In genomic region chr5:65474129-65474711, GRCh38 we compare ENCODE assay signal across 17 cellular contexts.
"Had no signal": no experiment of that assay in that cellular context is flagged by ENCODE, and none has a peak within 500 bp of the region (broad histone marks: within the 10 kb centered on the region; RNA-seq: fewer than 3 reads in every experiment).

No MANE protein-coding gene starts in this region.

- H3K4me1 ChIP-seq: vagina had no signal

- H3K27ac ChIP-seq: ascending aorta, skin epidermis, transverse colon, vagina had no signal

- H3K27me3 ChIP-seq: ascending aorta, transverse colon, vagina had no signal

- H3K27ac Mint-ChIP-seq: activated naive CD4-positive, alpha-beta T cell treated with anti-CD3 and anti-CD28 coated beads for 36 hours; activated naive CD8-positive, alpha-beta T cell treated with anti-CD3 and anti-CD28 coated beads, Interleukin-2, amount 50 U/mL, for 24 hours; activated T-helper 2 cell treated with anti-CD3 and anti-CD28 coated beads, Interferon-gamma antibody, Interleukin-2, Interleukin-4, amounts not matched to agents 10 μg/mL and 5 μg/mL and 100 μg/mL, durations not matched to agents 14 hours and 24 hours and 36 hours; memory B cell; natural killer cell had no signal

- H3K36me3 Mint-ChIP-seq: natural killer cell had no signal

- H3K4me3 ChIP-seq: ascending aorta, skin epidermis, transverse colon, vagina had no signal

- DNase-seq: activated CD4-positive, alpha-beta T cell treated with anti-CD3 and anti-CD28 coated beads, Interleukin-2, amount 50 U/mL, for 1 hour; activated CD4-positive, CD25-positive, alpha-beta regulatory T cell; activated naive CD4-positive, alpha-beta T cell treated with anti-CD3 and anti-CD28 coated beads for 36 hours; activated naive CD8-positive, alpha-beta T cell treated with anti-CD3 and anti-CD28 coated beads, Interleukin-2, amount 50 U/mL, for 24 hours; natural killer cell; posterior cingulate gyrus; stimulated activated CD4-positive, alpha-beta T cell treated with anti-CD3 and anti-CD28 coated beads, Interleukin-4, amount 100 ng/mL, for 24 hours; stimulated activated naive CD4-positive, alpha-beta T cell treated with Interleukin-2 at 50 U/mL for 16 hours; transverse colon had no signal

- ATAC-seq: activated naive CD8-positive, alpha-beta T cell treated with anti-CD3 and anti-CD28 coated beads, Interleukin-2, amount 50 U/mL, for 24 hours; esophagus mucosa; natural killer cell had no signal

- H3K9me3 Mint-ChIP-seq: activated naive CD4-positive, alpha-beta T cell treated with anti-CD3 and anti-CD28 coated beads for 36 hours; activated naive CD8-positive, alpha-beta T cell treated with anti-CD3 and anti-CD28 coated beads, Interleukin-2, amount 50 U/mL, for 24 hours; activated T-helper 2 cell treated with anti-CD3 and anti-CD28 coated beads, Interferon-gamma antibody, Interleukin-2, Interleukin-4, amounts not matched to agents 10 μg/mL and 5 μg/mL and 100 μg/mL, durations not matched to agents 14 hours and 24 hours and 36 hours; memory B cell; natural killer cell had no signal

- H3K9me3 ChIP-seq: ascending aorta, transverse colon, vagina had no signal

- H3K36me3 ChIP-seq: ascending aorta, transverse colon, vagina had no signal

- H3K4me3 Mint-ChIP-seq: activated naive CD4-positive, alpha-beta T cell treated with anti-CD3 and anti-CD28 coated beads for 36 hours; activated naive CD8-positive, alpha-beta T cell treated with anti-CD3 and anti-CD28 coated beads, Interleukin-2, amount 50 U/mL, for 24 hours; memory B cell; natural killer cell had no signal

- H3K4me1 Mint-ChIP-seq: natural killer cell had no signal

- H3K27me3 Mint-ChIP-seq: activated naive CD8-positive, alpha-beta T cell treated with anti-CD3 and anti-CD28 coated beads, Interleukin-2, amount 50 U/mL, for 24 hours; memory B cell had no signal

- FAIRE-seq: bronchial epithelial cell, islet of Langerhans had no signal
